Comparison of ENCODE assay signal across 8 cellular contexts in the genomic region with DNA sequence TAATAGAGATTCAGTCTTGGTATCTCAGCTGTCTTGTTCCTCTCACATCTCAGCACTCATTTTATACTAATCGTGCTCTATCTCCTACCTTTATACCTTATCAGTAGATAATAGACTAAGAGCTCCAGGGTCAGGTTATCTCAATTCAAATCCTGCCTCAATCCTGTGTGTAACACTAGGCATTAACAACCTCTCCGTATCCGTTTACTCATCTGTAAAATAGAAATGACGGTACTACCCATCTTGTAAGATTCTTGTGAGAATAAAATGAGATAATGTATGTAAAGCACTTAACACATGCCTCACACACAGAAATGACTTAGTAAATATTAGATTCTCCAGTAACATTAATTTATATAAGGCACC. TPM values are rescaled to one million over a fixed set of nuclear protein-coding genes. Genes with fewer than 3 reads are reported as not detected.
DNase-seq lines count a peak whose midpoint lies in the region; TF ChIP-seq lines count a peak whose summit lies in the region.

No MANE protein-coding gene starts in this region.

- H4K5ac ChIP-seq in H9 (ENCODE audit: insufficient read length, low read depth, low read length), result no peak overlapping the region

- H2BK5ac ChIP-seq in H9 (ENCODE audit: insufficient read length, low read length), result no peak overlapping the region
- H2BK5ac ChIP-seq in mesenchymal stem cell (ENCODE audit: low read depth, low read length, poor library complexity, severe bottlenecking), result no peak overlapping the region

- H3K9me3 Mint-ChIP-seq in H9, result no peaks in the 10 kb centered on the region

- CTCF ChIA-PET in HEK293T (lab: Yijun Ruan, JAX), result interaction anchor here (0.5 to 2.4 kb wide), 8 partner anchors 13 to 231 kb away, joined by 3 to 7 read pairs (median 4); partner anchors contain the start of gene NUDT13

- peaks cover 18 to 21% of the 10 kb centered on the region in 2 experiments for H3K4me1 Mint-ChIP-seq in H9

- H3K9me3 ChIP-seq in H9 (ENCODE audit: control insufficient read depth, low read depth, low read length) (no peaks in the 10 kb centered on the region), mesenchymal stem cell (ENCODE audit: control insufficient read depth, low read length) (no peaks in the 10 kb centered on the region)

- no peak overlapping the region for H2BK20ac ChIP-seq in H9 (ENCODE audit: low read depth, low read length, poor library complexity, severe bottlenecking)

- POLR2A ChIA-PET in HEK293T (lab: Yijun Ruan, JAX), result interaction anchor here (0.6 to 6.6 kb wide), 9 partner anchors 13 to 155 kb away, joined by 3 to 61 read pairs (median 6); partner anchors contain the start of genes DNAJC9, ECD, FAM149B1 and MRPS16

- DNase-seq in AG09309 (ENCODE audit: low read depth) (no peak), H9 (no peak), mesenchymal stem cell (no peak), NCI-H187 (lab: John Stamatoyannopoulos, UW) (no peak), NCI-H526 treated with DMSO at 0.1 percent for 48 hours (lab: John Stamatoyannopoulos, UW) (no peak), GM13977 (ENCODE audit: low spot score) (no peak), HEK293T (ENCODE audit: extremely low spot score) (no peak)

- no peak overlapping the region for H2AK5ac ChIP-seq in H9 (ENCODE audit: insufficient read length, low read length)
- H2AK5ac ChIP-seq in mesenchymal stem cell (ENCODE audit: low read length, severe bottlenecking), result no peak overlapping the region

- H4K20me1 ChIP-seq in H9 (ENCODE audit: control insufficient read depth, insufficient read depth, insufficient read length), result no peaks in the 10 kb centered on the region

- no peak overlapping the region for H2BK120ac ChIP-seq in H9 (ENCODE audit: low read depth, low read length, poor library complexity, severe bottlenecking)
- no peak overlapping the region for H2BK120ac ChIP-seq in mesenchymal stem cell (ENCODE audit: low read depth, low read length)

- H4K91ac ChIP-seq in H9 (ENCODE audit: insufficient read length, low read depth, low read length), result no peak overlapping the region
- no peak overlapping the region for H4K91ac ChIP-seq in mesenchymal stem cell (ENCODE audit: low read length)

- no peak overlapping the region for H3T11ph ChIP-seq in H9 (ENCODE audit: low read length)

- in situ Hi-C loops in GM13977 (cut with MboI; ENCODE audit: low pct_unique_long_range_greater_than_20kb, low sequenced_read_pairs, unreplicated experiment), result no loop called here

- H3K14ac ChIP-seq in H9 (ENCODE audit: insufficient read depth, low read length) (no peak overlapping the region), mesenchymal stem cell (ENCODE audit: low read length in 2 of 2) (no peak overlapping the region)

- no peaks in the 10 kb centered on the region for H3K36me3 Mint-ChIP-seq in H9 (ENCODE audit: insufficient read depth in 1 of 3, low read depth in 3 of 3)

- H3K36me3 ChIP-seq in mesenchymal stem cell (ENCODE audit: control insufficient read depth in 1 of 2, insufficient read depth in 2 of 2, low read depth in 1 of 2, low read length in 2 of 2), result peaks cover 0 to 5% of the 10 kb centered on the region in 2 experiments

- no peak overlapping the region for H2BK12ac ChIP-seq in H9 (ENCODE audit: insufficient read length, low read depth, low read length)
- no peak overlapping the region for H2BK12ac ChIP-seq in mesenchymal stem cell (ENCODE audit: low read length in 2 of 2)

- H2BK15ac ChIP-seq in H9 (ENCODE audit: low read depth, low read length), result no peak overlapping the region
- H2BK15ac ChIP-seq in mesenchymal stem cell (ENCODE audit: low read depth, poor library complexity, severe bottlenecking), result no peak overlapping the region

- no peak overlapping the region for H3K18ac ChIP-seq in H9 (ENCODE audit: insufficient read length, low read depth, low read length)
- no peak overlapping the region for H3K18ac ChIP-seq in mesenchymal stem cell (ENCODE audit: low read depth in 1 of 2, low read length in 2 of 2)

- no peak overlapping the region for H4K8ac ChIP-seq in H9 (replicated peaks; ENCODE audit: insufficient read length, low read depth, low read length)
- H4K8ac ChIP-seq in mesenchymal stem cell (ENCODE audit: low read length), result no peak overlapping the region

- TF ChIP-seq CTCF in AG09309 (IDR thresholded peaks at IDR 0.05; ENCODE audit: control insufficient read depth, insufficient read depth, low read depth, low read length, missing control alignments) (no peak), H9 (conservative IDR thresholded peaks at IDR 0.05) (no peak), GM13977 (IDR thresholded peaks at IDR 0.05; ENCODE audit: extremely low read depth, insufficient read depth, missing control alignments) (no peak)

- H3K27ac ChIP-seq in H9 (ENCODE audit: insufficient read length, low read depth, low read length) (no peak overlapping the region), angular gyrus (ENCODE audit: low read depth, low read length) (peak overlapping the region; percentile 98), mesenchymal stem cell (ENCODE audit: low read length, poor library complexity, severe bottlenecking) (peak overlapping the region; percentile 78)

- WGBS in H9 (ENCODE audit: extremely low coverage, insufficient read length, low lambda C conversion rate), result no CpG with 5 or more reads among the region's 4 CpGs
- WGBS in mesenchymal stem cell, result 76% methylated on average over 1 of the region's 4 CpGs

- H2AFZ ChIP-seq in H9 (ENCODE audit: low read length) (no peak overlapping the region), mesenchymal stem cell (ENCODE audit: low read depth, low read length) (no peak overlapping the region)

- H3K4me3 Mint-ChIP-seq in H9, result peak overlapping the region; percentile 94 to 95

- H3K79me1 ChIP-seq in H9 (ENCODE audit: insufficient read depth, low read depth, low read length, poor library complexity, severe bottlenecking), result no peaks in the 10 kb centered on the region
- H3K79me1 ChIP-seq in mesenchymal stem cell (replicated peaks; ENCODE audit: low read length, poor library complexity, severe bottlenecking), result no peaks in the 10 kb centered on the region

- no peaks in the 10 kb centered on the region for H3K27me3 Mint-ChIP-seq in H9 (ENCODE audit: low read depth)

- peaks cover 7% of the 10 kb centered on the region for H3K23me2 ChIP-seq in H9 (ENCODE audit: insufficient read length, low read depth, low read length, poor library complexity, severe bottlenecking)

- H3K56ac ChIP-seq in H9 (ENCODE audit: insufficient read length, low read depth, low read length), result no peak overlapping the region

- peak overlapping the region; percentile 74 for H3K4me3 ChIP-seq in AG09309 (ENCODE audit: control insufficient read depth, low read depth, low read length)
- peak overlapping the region in 1 of 2 experiments; percentile 73 for H3K4me3 ChIP-seq in mesenchymal stem cell (ENCODE audit: insufficient read depth in 1 of 2, low read depth in 1 of 2, low read length in 2 of 2)

- H3K27me3 ChIP-seq in H9 (ENCODE audit: insufficient read depth, low read length) (no peaks in the 10 kb centered on the region), mesenchymal stem cell (ENCODE audit: control insufficient read depth in 1 of 2, insufficient read depth in 1 of 2, low read length in 2 of 2) (no peaks in the 10 kb centered on the region)

- no peaks in the 10 kb centered on the region for H3K79me2 ChIP-seq in H9 (ENCODE audit: insufficient read depth, low read length)

- no peak overlapping the region for H3K4ac ChIP-seq in H9 (ENCODE audit: low read depth, low read length)
- no peak overlapping the region for H3K4ac ChIP-seq in mesenchymal stem cell (ENCODE audit: low read depth in 1 of 2, low read length in 2 of 2)

- H3K9ac ChIP-seq in H9 (ENCODE audit: extremely low read depth, insufficient read length, low read length) (no peak overlapping the region), mesenchymal stem cell (ENCODE audit: low read length) (peak overlapping the region; percentile 95)

- peak overlapping the region; percentile 78 for H3K4me2 ChIP-seq in H9 (ENCODE audit: insufficient read depth, insufficient read length, low read length)
- peak overlapping the region; percentile 61 for H3K4me2 ChIP-seq in mesenchymal stem cell (ENCODE audit: low read length, poor library complexity, severe bottlenecking)

- H3K4me1 ChIP-seq in H9 (ENCODE audit: insufficient read depth, low read length) (no peaks in the 10 kb centered on the region), mesenchymal stem cell (ENCODE audit: control insufficient read depth, insufficient read depth, low read depth, low read length) (peaks cover 3% of the 10 kb centered on the region)

- H3K27ac Mint-ChIP-seq in H9, result peak overlapping the region in 1 of 3 experiments; percentile 68; a peak in 2 of 7 replicates

- H3K23ac ChIP-seq in H9 (ENCODE audit: insufficient read length, low read depth, low read length) (no peak overlapping the region), mesenchymal stem cell (ENCODE audit: low read length in 2 of 2) (no peak overlapping the region)

TF ChIP-seq in HEK293T, 16 proteins besides CTCF, POLR2A, EP300 and RAD21 (continues in another document):
- TF ChIP-seq SP1 (IDR thresholded peaks at IDR 0.05), result no peak
- TF ChIP-seq ZNF384 (IDR thresholded peaks at IDR 0.05), result no peak
- TF ChIP-seq, protein P1, sequence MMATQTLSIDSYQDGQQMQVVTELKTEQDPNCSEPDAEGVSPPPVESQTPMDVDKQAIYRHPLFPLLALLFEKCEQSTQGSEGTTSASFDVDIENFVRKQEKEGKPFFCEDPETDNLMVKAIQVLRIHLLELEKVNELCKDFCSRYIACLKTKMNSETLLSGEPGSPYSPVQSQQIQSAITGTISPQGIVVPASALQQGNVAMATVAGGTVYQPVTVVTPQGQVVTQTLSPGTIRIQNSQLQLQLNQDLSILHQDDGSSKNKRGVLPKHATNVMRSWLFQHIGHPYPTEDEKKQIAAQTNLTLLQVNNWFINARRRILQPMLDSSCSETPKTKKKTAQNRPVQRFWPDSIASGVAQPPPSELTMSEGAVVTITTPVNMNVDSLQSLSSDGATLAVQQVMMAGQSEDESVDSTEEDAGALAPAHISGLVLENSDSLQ (IDR thresholded peaks at IDR 0.05), result no peak
- no peak for TF ChIP-seq TARDBP (IDR thresholded peaks at IDR 0.05)
- TF ChIP-seq LEF1 (IDR thresholded peaks at IDR 0.05; ENCODE audit: borderline replicate concordance), result no peak
- no peak for TF ChIP-seq HDGF (IDR thresholded peaks at IDR 0.05; ENCODE audit: borderline replicate concordance)
- no peak for TF ChIP-seq ELF4 (IDR thresholded peaks at IDR 0.05)
- no peak for TF ChIP-seq L3MBTL2 (conservative IDR thresholded peaks at IDR 0.05)
- TF ChIP-seq CTBP1 (IDR thresholded peaks at IDR 0.05; ENCODE audit: borderline replicate concordance), result no peak
- no peak for TF ChIP-seq NFRKB (IDR thresholded peaks at IDR 0.05)
- TF ChIP-seq SUZ12 (IDR thresholded peaks at IDR 0.05), result no peak
- no peak for TF ChIP-seq BHLHE40 (IDR thresholded peaks at IDR 0.05; ENCODE audit: borderline replicate concordance)
- no peak for TF ChIP-seq FOXK2 (IDR thresholded peaks at IDR 0.05)
- no peak for TF ChIP-seq FOXA1 (IDR thresholded peaks at IDR 0.05)
- TF ChIP-seq ARNT (IDR thresholded peaks at IDR 0.05), result no peak

RNA-seq across cellular contexts. Expression of gene P4HA1, which starts 0.6 kb away (rescaled TPM):
- 47.8 and 48.6 TPM in 2 replicates for total RNA-seq in H9 (2021)
- polyA plus RNA-seq in mesenchymal stem cell (2013, experiment 1 of 2), result 162 TPM
- 170 TPM for polyA plus RNA-seq in mesenchymal stem cell (2013, experiment 2 of 2)

RNA-seq across cellular contexts. Expression of gene NUDT13, which starts 13.0 kb away (rescaled TPM):
- total RNA-seq in H9 (2021), result 1.5 and 1.6 TPM in 2 replicates
- polyA plus RNA-seq in mesenchymal stem cell (2013, experiment 1 of 2), result 2.0 TPM
- 2.1 TPM for polyA plus RNA-seq in mesenchymal stem cell (2013, experiment 2 of 2)
